In the genomic region with DNA sequence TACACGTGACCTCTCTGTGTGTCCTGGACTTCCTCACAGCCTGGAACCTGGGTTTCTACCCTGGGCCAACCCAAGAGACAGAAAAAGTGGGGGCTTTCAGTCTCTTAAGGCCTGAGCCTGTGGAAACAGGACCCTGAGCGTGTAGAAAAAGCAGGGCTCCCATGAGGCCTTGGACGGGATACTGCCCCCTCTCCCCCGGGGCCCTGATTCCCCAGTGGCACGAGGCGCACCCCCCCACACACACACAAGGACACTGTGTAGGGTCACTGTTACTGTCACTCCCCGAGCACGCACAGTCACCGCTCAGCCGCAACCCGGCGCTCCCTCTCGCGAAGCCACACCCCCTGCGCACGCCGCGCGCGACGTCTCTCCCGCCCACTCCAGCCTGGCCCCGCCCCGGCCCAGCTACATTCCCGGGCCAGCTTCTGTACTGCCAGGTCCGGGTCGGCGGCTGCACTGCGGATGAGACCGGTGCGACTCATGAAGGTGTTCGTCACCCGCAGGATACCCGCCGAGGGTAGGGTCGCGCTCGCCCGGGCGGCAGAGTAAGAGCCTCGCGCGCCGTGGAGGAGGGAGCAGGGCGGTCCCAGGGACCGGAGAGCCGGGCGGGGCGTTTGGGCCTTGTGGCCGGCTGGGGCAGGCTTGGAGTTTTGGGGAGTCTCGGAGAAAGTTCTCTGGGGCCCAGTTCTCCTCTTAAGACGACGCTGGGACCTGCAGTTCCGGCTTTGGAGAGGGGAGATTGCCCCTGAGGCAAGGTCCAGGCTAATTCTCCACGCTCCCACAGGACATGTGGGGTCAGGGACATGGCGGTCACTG, we compare ENCODE assay signal across 8 cellular contexts. TPM values are rescaled to one million over a fixed set of nuclear protein-coding genes. Genes with fewer than 3 reads are reported as not detected.
DNase-seq lines count a peak whose midpoint lies in the region; ATAC-seq, FAIRE-seq and TF ChIP-seq lines count a peak whose summit lies in the region.

GRHPR (plus strand) TSS at position 408 of the 816 bp plus-strand sequence; CDS start at position 463, 55 bp downstream.

- TF ChIP-seq POLR2A in GM12891 (IDR thresholded peaks at IDR 0.05; ENCODE audit: low read depth, low read length) (peak; percentile 60; the same call in 1 of the 2 replicates), adrenal gland (IDR thresholded peaks at IDR 0.05) (peak; percentile 90 to 98)

- DNase-seq in GM12891 (ENCODE audit: insufficient read length, low spot score) (peak; percentile 93), NCI-H1105 treated with DMSO at 0.1 percent for 48 hours (lab: John Stamatoyannopoulos, UW) (peak; percentile 57), T-helper 1 cell (peak; percentile 63 to 88 (median 82)), adrenal gland (peak; percentile 93 to 96 (median 95)), left cardiac atrium (peak; percentile 94), psoas muscle (peak; percentile 93 to 97), urothelium cell line (ENCODE audit: low spot score) (peak; percentile 97)

- H3K9me3 ChIP-seq in adrenal gland (replicated peaks in 1 of 3) (no peaks in the 10 kb centered on the region), psoas muscle (no peaks in the 10 kb centered on the region)

- peaks cover 35 to 44% of the 10 kb centered on the region in 2 donors for H3K4me1 ChIP-seq in adrenal gland (replicated peaks in 1 of 2)
- H3K4me1 ChIP-seq in psoas muscle: peaks cover 17% of the 10 kb centered on the region

- peak within 1 kb of the TSS; percentile 81 to 96 (median 95) for H3K27ac ChIP-seq in adrenal gland
- H3K27ac ChIP-seq in psoas muscle: peak within 1 kb of the TSS; percentile 93

- H3K4me3 ChIP-seq in adrenal gland: peak within 1 kb of the TSS; percentile 33 to 91 (median 73)
- peak within 1 kb of the TSS; percentile 83 for H3K4me3 ChIP-seq in psoas muscle

- 0 to 3% (median 1%) methylated on average over 4 to 56 of the region's 56 CpGs for WGBS in adrenal gland, 4 donors
- WGBS in psoas muscle, 3 donors: 0 to 1% (median 1%) methylated on average over 55 to 56 of the region's 56 CpGs

- FAIRE-seq in GM12891 (lab: Jason Lieb, UNC) (peak; percentile 96), urothelium cell line (lab: Jason Lieb, UNC) (peak; percentile 96)

- H3K36me3 ChIP-seq in adrenal gland (replicated peaks in 1 of 2): peaks cover 0 to 15% of the 10 kb centered on the region in 2 donors
- peaks cover 0 to 32% of the 10 kb centered on the region in 2 donors for H3K36me3 ChIP-seq in psoas muscle (ENCODE audit: insufficient read depth in 1 of 2, low read depth in 1 of 2)

- ATAC-seq in HG02678 (IDR thresholded peaks at IDR 0.05; ENCODE audit: unreplicated experiment) (peak; percentile 92), left cardiac atrium (peak; percentile 97 to 98), psoas muscle (peak; percentile 99)

- TF ChIP-seq CTCF in adrenal gland (IDR thresholded peaks at IDR 0.05) (no peak), psoas muscle (IDR thresholded peaks at IDR 0.05) (no peak)

- H3K27me3 ChIP-seq in adrenal gland (no peaks in the 10 kb centered on the region), psoas muscle (ENCODE audit: insufficient read depth in 3 of 3, low read length in 2 of 3) (no peaks in the 10 kb centered on the region)

- intact Hi-C loops in adrenal gland (cut with DNase I) (no loop called here), left cardiac atrium (cut with DNase I) (no loop called here), psoas muscle (cut with DNase I) (loop anchor here (5.0 to 10.0 kb wide), 3 partner anchors 40 to 152 kb away; partner anchors contain the start of genes FBXO10 (in 1 of the 2) and ZBTB5 (in 1 of the 2))

TF ChIP-seq in GM12891, 5 proteins besides CTCF, POLR2A, EP300 and RAD21:
- peak; percentile 36; the same call in 1 of the 2 replicates for TF ChIP-seq SPI1 (IDR thresholded peaks at IDR 0.05; ENCODE audit: low read depth, low read length)
- TF ChIP-seq POLR2AphosphoS5 (IDR thresholded peaks at IDR 0.05; ENCODE audit: low read depth, low read length): peak; percentile 58
- TF ChIP-seq TAF1 (IDR thresholded peaks at IDR 0.05; ENCODE audit: low read depth, low read length): no peak; the same call in none of the 2 replicates
- no peak for TF ChIP-seq PAX5 (IDR thresholded peaks at IDR 0.05; ENCODE audit: insufficient read depth, low read length, severe bottlenecking)

RNA-seq across cellular contexts. Expression of gene GRHPR, which starts in this region (rescaled TPM):
- 156 TPM for polyA plus RNA-seq in GM12891 (2012; ENCODE audit: low read depth, missing spikeins)
- total RNA-seq in adrenal gland (100 to 1,000 TPM; 140 to 308 (median 230) TPM), left cardiac atrium (100 to 1,000 TPM in 1 of 2 donors, 10 to 100 TPM in 1; 86.6 to 109 TPM), psoas muscle (100 to 1,000 TPM in 3 of 4 donors, 10 to 100 TPM in 1; 74.7 to 111 (median 100) TPM)
- polyA plus RNA-seq in adrenal gland (100 to 1,000 TPM in 2 of 3 donors, 10 to 100 TPM in 1; 83.3 to 324 (median 133) TPM), psoas muscle (100 to 1,000 TPM in 2 of 3 donors, 10 to 100 TPM in 1; 72.2 to 138 (median 105) TPM)

Comparison
In these comparisons a context has a peak if more than half of its experiments do, and no peak if none do; other contexts are left out.
1. Peak in every context shown above with its lines: DNase-seq, ATAC-seq, H3K4me3 ChIP-seq and H3K27ac ChIP-seq.
2. intact Hi-C loops: an anchor here in psoas muscle (5.0 to 10.0 kb wide); none called in adrenal gland and left cardiac atrium.